Comparison of ENCODE assay signal across 20 cellular contexts in genomic region chr1:207076181-207076949, GRCh38. TPM values are rescaled to one million over a fixed set of nuclear protein-coding genes. Genes with fewer than 3 reads are reported as not detected.
A peak's percentile ranks its signal among the peaks of the same experiment; 100 is the strongest.
DNase-seq lines count a peak whose midpoint lies in the region; ATAC-seq, FAIRE-seq and TF ChIP-seq lines count a peak whose summit lies in the region.
"Had no signal": no experiment of that assay in that cellular context is flagged by ENCODE, and none has a peak within 500 bp of the region (broad histone marks: within the 10 kb centered on the region; RNA-seq: fewer than 3 reads in every experiment).

No MANE protein-coding gene starts in this region.

- H3K4me2 ChIP-seq in osteoblast (ENCODE audit: insufficient read depth, low read length): no peak overlapping the region

- H3K27ac ChIP-seq in osteoblast (ENCODE audit: low read depth, low read length): no peak overlapping the region
- H3K27ac ChIP-seq in left lung: peak overlapping the region in 1 of 2 donors; percentile 5

- H3K4me1 ChIP-seq in osteoblast (ENCODE audit: insufficient read depth, low read length) (peaks cover 7% of the 10 kb centered on the region), left lung (peaks cover 0 to 33% of the 10 kb centered on the region in 2 donors)
- H3K4me1 ChIP-seq: BE2C had no signal

- peak; percentile 28 for FAIRE-seq in HTR-8/SVneo (lab: Jason Lieb, UNC)

- intact Hi-C loops in left lung (cut with DNase I): no loop called here

- DNase-seq in AG20443 (ENCODE audit: low spot score): peak; percentile 27
- DNase-seq in HTR-8/SVneo (ENCODE audit: insufficient read length, low spot score): no peak
- peak; percentile 46 to 77 for DNase-seq in erythroblast (lab: John Stamatoyannopoulos, UW)
- DNase-seq in osteoblast (ENCODE audit: insufficient read length, low spot score, missing footprints): no peak
- no peak for DNase-seq in activated CD8-positive, alpha-beta memory T cell treated with anti-CD3 and anti-CD28 coated beads, Interleukin-2, amount 10 ng/mL, durations not matched to agents 7 days and 5 days
- DNase-seq in left lung: no peak
- DNase-seq: BE2C; Calu3; CD4-positive, alpha-beta T cell; DMS53; HCEC 1CT; NCI-H1105 treated with DMSO at 0.1 percent for 48 hours; NCI-H1694 treated with DMSO at 0.1 percent for 48 hours; NCI-H2107; NCI-H2227 treated with DMSO at 0.1 percent for 48 hours; NCI-H524 had no signal

- H3K4me3 ChIP-seq in osteoblast (ENCODE audit: insufficient read depth, low read length) (no peak overlapping the region), left lung (no peak overlapping the region)

- H4K20me1 ChIP-seq in osteoblast (ENCODE audit: insufficient read depth, low read length): no peaks in the 10 kb centered on the region

- no peaks in the 10 kb centered on the region for H3K9me3 Mint-ChIP-seq in activated CD8-positive, alpha-beta memory T cell treated with anti-CD3 and anti-CD28 coated beads, Interleukin-2, amount 10 ng/mL, durations not matched to agents 7 days and 5 days (ENCODE audit: low read depth)
- H3K9me3 Mint-ChIP-seq: CD4-positive, alpha-beta T cell; IgD-negative memory B cell had no signal

- peak overlapping the region; percentile 23 for H2AFZ ChIP-seq in osteoblast (ENCODE audit: low read length)

- no peaks in the 10 kb centered on the region for H3K36me3 ChIP-seq in osteoblast (ENCODE audit: insufficient read depth, low read length)
- H3K36me3 ChIP-seq in left lung: peaks cover 0 to 41% of the 10 kb centered on the region in 2 donors
- H3K36me3 ChIP-seq: BE2C had no signal

- CTCF ChIA-PET in activated CD8-positive, alpha-beta memory T cell treated with anti-CD3 and anti-CD28 coated beads, Interleukin-2, amount 10 ng/mL, durations not matched to agents 7 days and 5 days (lab: Charles Lee): interaction anchor here (0.9 to 1.7 kb wide), 12 partner anchors 8 to 331 kb away, joined by 3 to 10 read pairs (median 4); partner anchors contain the start of gene PFKFB2

- ATAC-seq in GM21423 (IDR thresholded peaks at IDR 0.05; ENCODE audit: unreplicated experiment): no peak
- no peak for ATAC-seq in activated CD8-positive, alpha-beta memory T cell treated with anti-CD3 and anti-CD28 coated beads, Interleukin-2, amount 10 ng/mL, durations not matched to agents 7 days and 5 days
- ATAC-seq in left lung: no peak

- no peaks in the 10 kb centered on the region for H3K27me3 ChIP-seq in osteoblast (ENCODE audit: insufficient read depth, low read length)
- no peaks in the 10 kb centered on the region for H3K27me3 ChIP-seq in left lung

- H3K4me1 Mint-ChIP-seq in activated CD8-positive, alpha-beta memory T cell treated with anti-CD3 and anti-CD28 coated beads, Interleukin-2, amount 10 ng/mL, durations not matched to agents 7 days and 5 days: peaks cover 6% of the 10 kb centered on the region

- no peak for TF ChIP-seq POLR2A in erythroblast (IDR thresholded peaks at IDR 0.05; ENCODE audit: low read length)

- no peak overlapping the region for H3K27ac Mint-ChIP-seq in activated CD8-positive, alpha-beta memory T cell treated with anti-CD3 and anti-CD28 coated beads, Interleukin-2, amount 10 ng/mL, durations not matched to agents 7 days and 5 days
- H3K27ac Mint-ChIP-seq: CD4-positive, alpha-beta T cell; IgD-negative memory B cell had no signal

- H3K27me3 Mint-ChIP-seq in activated CD8-positive, alpha-beta memory T cell treated with anti-CD3 and anti-CD28 coated beads, Interleukin-2, amount 10 ng/mL, durations not matched to agents 7 days and 5 days: peaks cover 12% of the 10 kb centered on the region
- H3K27me3 Mint-ChIP-seq: IgD-negative memory B cell had no signal

- H3K79me2 ChIP-seq in osteoblast (ENCODE audit: insufficient read depth, low read length): no peaks in the 10 kb centered on the region

- no peak for TF ChIP-seq CTCF in osteoblast (IDR thresholded peaks at IDR 0.05; ENCODE audit: extremely low read depth, low read depth, low read length)
- no peak for TF ChIP-seq CTCF in left lung (IDR thresholded peaks at IDR 0.05)

- H3K4me3 Mint-ChIP-seq in activated CD8-positive, alpha-beta memory T cell treated with anti-CD3 and anti-CD28 coated beads, Interleukin-2, amount 10 ng/mL, durations not matched to agents 7 days and 5 days: no peak overlapping the region
- H3K4me3 Mint-ChIP-seq: CD4-positive, alpha-beta T cell; IgD-negative memory B cell had no signal

- H3K9me3 ChIP-seq in osteoblast (ENCODE audit: low read depth, low read length): no peaks in the 10 kb centered on the region
- no peaks in the 10 kb centered on the region for H3K9me3 ChIP-seq in left lung
- H3K9me3 ChIP-seq: BE2C had no signal

- H3K36me3 Mint-ChIP-seq in activated CD8-positive, alpha-beta memory T cell treated with anti-CD3 and anti-CD28 coated beads, Interleukin-2, amount 10 ng/mL, durations not matched to agents 7 days and 5 days: peaks cover 1% of the 10 kb centered on the region

RNA-seq across cellular contexts. Expression of gene C4BPB, which starts 12.3 kb away (rescaled TPM):
- total RNA-seq in osteoblast (not detected in 2 replicates), left lung (1 to 10 TPM; 4.3 to 6.4 TPM)
- 1 to 10 TPM in 1 of 2 experiments, under 1 TPM in 1; 0.91 to 1.1 TPM for total RNA-seq in activated CD8-positive, alpha-beta memory T cell treated with anti-CD3 and anti-CD28 coated beads, Interleukin-2, amount 10 ng/mL, durations not matched to agents 7 days and 5 days
- total RNA-seq: HT1080, LHCN-M2 had no signal

RNA-seq across cellular contexts. Expression of gene PFKFB2, which starts 23.3 kb away (rescaled TPM):
- 14.5 and 17.7 TPM in 2 replicates for total RNA-seq in osteoblast
- total RNA-seq in activated CD8-positive, alpha-beta memory T cell treated with anti-CD3 and anti-CD28 coated beads, Interleukin-2, amount 10 ng/mL, durations not matched to agents 7 days and 5 days: 1 to 10 TPM; 2.3 TPM
- 10 to 100 TPM; 52.6 to 63.8 TPM for total RNA-seq in left lung

RNA-seq across cellular contexts. Expression of gene YOD1, which starts 25.4 kb away (rescaled TPM):
- total RNA-seq in osteoblast: 8.0 and 8.3 TPM in 2 replicates
- 1 to 10 TPM; 8.7 to 9.7 TPM for total RNA-seq in activated CD8-positive, alpha-beta memory T cell treated with anti-CD3 and anti-CD28 coated beads, Interleukin-2, amount 10 ng/mL, durations not matched to agents 7 days and 5 days
- 1 to 10 TPM; 7.3 to 9.9 TPM for total RNA-seq in left lung

RNA-seq across cellular contexts. Expression of gene C4BPA, which starts 27.7 kb away (rescaled TPM):
- total RNA-seq in osteoblast (not detected in 2 replicates), left lung (10 to 100 TPM; 22.2 to 32.1 TPM)
- not detected for total RNA-seq in activated CD8-positive, alpha-beta memory T cell treated with anti-CD3 and anti-CD28 coated beads, Interleukin-2, amount 10 ng/mL, durations not matched to agents 7 days and 5 days
- total RNA-seq: CD4-positive, alpha-beta T cell; HT1080; LHCN-M2 had no signal

RNA-seq across cellular contexts. Expression of gene C1orf116, which starts 43.8 kb away (rescaled TPM):
- not detected in 2 replicates for total RNA-seq in osteoblast
- not detected for total RNA-seq in activated CD8-positive, alpha-beta memory T cell treated with anti-CD3 and anti-CD28 coated beads, Interleukin-2, amount 10 ng/mL, durations not matched to agents 7 days and 5 days
- 100 to 1,000 TPM; 101 to 212 TPM for total RNA-seq in left lung

Comparison
In these comparisons a context has a peak if more than half of its experiments do, and no peak if none do; other contexts are left out.
1. DNase-seq: peak in AG20443 (single experiment) and erythroblast (2 of 2); none in HTR-8/SVneo (single experiment), osteoblast (single experiment), activated CD8-positive, alpha-beta memory T cell treated with anti-CD3 and anti-CD28 coated beads, Interleukin-2, amount 10 ng/mL, durations not matched to agents 7 days and 5 days (single experiment) and left lung (0 of 2).